1 cellular context compared by ENCODE assay signal in genomic region chr12:124862768-124863408, GRCh38.
TF ChIP-seq lines count a peak whose summit lies in the region.

No MANE protein-coding gene starts in this region.

TF ChIP-seq in HepG2, 621 proteins besides CTCF, POLR2A, EP300 and RAD21 (continued from another document and continues in another):
- TF ChIP-seq RFX3 (CRISPR knock-in tag; IDR thresholded peaks at IDR 0.05) = no peak
- no peak for TF ChIP-seq SYNCRIP (IDR thresholded peaks at IDR 0.05; ENCODE audit: insufficient read depth, low read depth, low read length)
- TF ChIP-seq SRSF9 (IDR thresholded peaks at IDR 0.05; ENCODE audit: borderline replicate concordance, insufficient read depth, low read depth, low read length, poor library complexity, severe bottlenecking) = no peak
- TF ChIP-seq TOPORS (CRISPR knock-in tag; IDR thresholded peaks at IDR 0.05) = no peak
- TF ChIP-seq ZNF724P (CRISPR knock-in tag; IDR thresholded peaks at IDR 0.05; ENCODE audit: borderline replicate concordance) = no peak
- TF ChIP-seq SP4 (CRISPR knock-in tag; IDR thresholded peaks at IDR 0.05) = no peak
- no peak for TF ChIP-seq BHLHE40 (IDR thresholded peaks at IDR 0.05; ENCODE audit: low read length)
- no peak for TF ChIP-seq ZNF562 (CRISPR knock-in tag; IDR thresholded peaks at IDR 0.05; ENCODE audit: borderline replicate concordance)
- TF ChIP-seq, protein P1, sequence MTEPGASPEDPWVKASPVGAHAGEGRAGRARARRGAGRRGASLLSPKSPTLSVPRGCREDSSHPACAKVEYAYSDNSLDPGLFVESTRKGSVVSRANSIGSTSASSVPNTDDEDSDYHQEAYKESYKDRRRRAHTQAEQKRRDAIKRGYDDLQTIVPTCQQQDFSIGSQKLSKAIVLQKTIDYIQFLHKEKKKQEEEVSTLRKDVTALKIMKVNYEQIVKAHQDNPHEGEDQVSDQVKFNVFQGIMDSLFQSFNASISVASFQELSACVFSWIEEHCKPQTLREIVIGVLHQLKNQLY (CRISPR knock-in tag; IDR thresholded peaks at IDR 0.05) = no peak
- no peak for TF ChIP-seq ZNF574 (CRISPR knock-in tag; IDR thresholded peaks at IDR 0.05)
- TF ChIP-seq TBX2 (CRISPR knock-in tag; IDR thresholded peaks at IDR 0.05; ENCODE audit: borderline replicate concordance) = no peak
- no peak for TF ChIP-seq AKNA (CRISPR knock-in tag; IDR thresholded peaks at IDR 0.05; ENCODE audit: borderline replicate concordance)
- TF ChIP-seq, protein P2, sequence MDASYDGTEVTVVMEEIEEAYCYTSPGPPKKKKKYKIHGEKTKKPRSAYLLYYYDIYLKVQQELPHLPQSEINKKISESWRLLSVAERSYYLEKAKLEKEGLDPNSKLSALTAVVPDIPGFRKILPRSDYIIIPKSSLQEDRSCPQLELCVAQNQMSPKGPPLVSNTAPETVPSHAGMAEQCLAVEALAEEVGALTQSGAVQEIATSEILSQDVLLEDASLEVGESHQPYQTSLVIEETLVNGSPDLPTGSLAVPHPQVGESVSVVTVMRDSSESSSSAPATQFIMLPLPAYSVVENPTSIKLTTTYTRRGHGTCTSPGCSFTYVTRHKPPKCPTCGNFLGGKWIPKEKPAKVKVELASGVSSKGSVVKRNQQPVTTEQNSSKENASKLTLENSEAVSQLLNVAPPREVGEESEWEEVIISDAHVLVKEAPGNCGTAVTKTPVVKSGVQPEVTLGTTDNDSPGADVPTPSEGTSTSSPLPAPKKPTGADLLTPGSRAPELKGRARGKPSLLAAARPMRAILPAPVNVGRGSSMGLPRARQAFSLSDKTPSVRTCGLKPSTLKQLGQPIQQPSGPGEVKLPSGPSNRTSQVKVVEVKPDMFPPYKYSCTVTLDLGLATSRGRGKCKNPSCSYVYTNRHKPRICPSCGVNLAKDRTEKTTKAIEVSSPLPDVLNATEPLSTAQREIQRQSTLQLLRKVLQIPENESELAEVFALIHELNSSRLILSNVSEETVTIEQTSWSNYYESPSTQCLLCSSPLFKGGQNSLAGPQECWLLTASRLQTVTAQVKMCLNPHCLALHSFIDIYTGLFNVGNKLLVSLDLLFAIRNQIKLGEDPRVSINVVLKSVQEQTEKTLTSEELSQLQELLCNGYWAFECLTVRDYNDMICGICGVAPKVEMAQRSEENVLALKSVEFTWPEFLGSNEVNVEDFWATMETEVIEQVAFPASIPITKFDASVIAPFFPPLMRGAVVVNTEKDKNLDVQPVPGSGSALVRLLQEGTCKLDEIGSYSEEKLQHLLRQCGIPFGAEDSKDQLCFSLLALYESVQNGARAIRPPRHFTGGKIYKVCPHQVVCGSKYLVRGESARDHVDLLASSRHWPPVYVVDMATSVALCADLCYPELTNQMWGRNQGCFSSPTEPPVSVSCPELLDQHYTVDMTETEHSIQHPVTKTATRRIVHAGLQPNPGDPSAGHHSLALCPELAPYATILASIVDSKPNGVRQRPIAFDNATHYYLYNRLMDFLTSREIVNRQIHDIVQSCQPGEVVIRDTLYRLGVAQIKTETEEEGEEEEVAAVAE (CRISPR knock-in tag; IDR thresholded peaks at IDR 0.05; ENCODE audit: borderline replicate concordance) = no peak
- TF ChIP-seq ZNF720 (CRISPR knock-in tag; IDR thresholded peaks at IDR 0.05) = no peak
- TF ChIP-seq HMGA1 (CRISPR knock-in tag; conservative IDR thresholded peaks at IDR 0.05) = no peak
- no peak for TF ChIP-seq HHEX (CRISPR knock-in tag; IDR thresholded peaks at IDR 0.05)
- TF ChIP-seq, protein P3, sequence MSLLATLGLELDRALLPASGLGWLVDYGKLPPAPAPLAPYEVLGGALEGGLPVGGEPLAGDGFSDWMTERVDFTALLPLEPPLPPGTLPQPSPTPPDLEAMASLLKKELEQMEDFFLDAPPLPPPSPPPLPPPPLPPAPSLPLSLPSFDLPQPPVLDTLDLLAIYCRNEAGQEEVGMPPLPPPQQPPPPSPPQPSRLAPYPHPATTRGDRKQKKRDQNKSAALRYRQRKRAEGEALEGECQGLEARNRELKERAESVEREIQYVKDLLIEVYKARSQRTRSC (CRISPR knock-in tag; IDR thresholded peaks at IDR 0.05; ENCODE audit: low read depth) = no peak
- 0 out of 2 replicates have a peak, but pooled peaks have one; percentile 4 for TF ChIP-seq KDM5B (CRISPR knock-in tag; IDR thresholded peaks at IDR 0.05; ENCODE audit: borderline replicate concordance)
- TF ChIP-seq, protein P4, sequence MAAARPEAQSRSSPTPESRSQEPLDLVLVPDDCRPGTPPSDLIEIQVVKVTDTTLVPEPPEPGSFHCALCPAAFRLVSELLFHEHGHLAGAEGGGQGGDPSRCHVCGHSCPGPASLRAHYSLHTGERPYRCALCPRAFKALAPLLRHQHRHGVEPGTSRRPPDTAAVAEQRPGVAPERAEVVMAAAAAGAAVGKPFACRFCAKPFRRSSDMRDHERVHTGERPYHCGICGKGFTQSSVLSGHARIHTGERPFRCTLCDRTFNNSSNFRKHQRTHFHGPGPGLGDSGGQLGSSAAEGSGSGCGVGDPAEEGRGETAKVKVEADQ (CRISPR knock-in tag; IDR thresholded peaks at IDR 0.05; ENCODE audit: borderline replicate concordance) = no peak
- TF ChIP-seq, protein P5, sequence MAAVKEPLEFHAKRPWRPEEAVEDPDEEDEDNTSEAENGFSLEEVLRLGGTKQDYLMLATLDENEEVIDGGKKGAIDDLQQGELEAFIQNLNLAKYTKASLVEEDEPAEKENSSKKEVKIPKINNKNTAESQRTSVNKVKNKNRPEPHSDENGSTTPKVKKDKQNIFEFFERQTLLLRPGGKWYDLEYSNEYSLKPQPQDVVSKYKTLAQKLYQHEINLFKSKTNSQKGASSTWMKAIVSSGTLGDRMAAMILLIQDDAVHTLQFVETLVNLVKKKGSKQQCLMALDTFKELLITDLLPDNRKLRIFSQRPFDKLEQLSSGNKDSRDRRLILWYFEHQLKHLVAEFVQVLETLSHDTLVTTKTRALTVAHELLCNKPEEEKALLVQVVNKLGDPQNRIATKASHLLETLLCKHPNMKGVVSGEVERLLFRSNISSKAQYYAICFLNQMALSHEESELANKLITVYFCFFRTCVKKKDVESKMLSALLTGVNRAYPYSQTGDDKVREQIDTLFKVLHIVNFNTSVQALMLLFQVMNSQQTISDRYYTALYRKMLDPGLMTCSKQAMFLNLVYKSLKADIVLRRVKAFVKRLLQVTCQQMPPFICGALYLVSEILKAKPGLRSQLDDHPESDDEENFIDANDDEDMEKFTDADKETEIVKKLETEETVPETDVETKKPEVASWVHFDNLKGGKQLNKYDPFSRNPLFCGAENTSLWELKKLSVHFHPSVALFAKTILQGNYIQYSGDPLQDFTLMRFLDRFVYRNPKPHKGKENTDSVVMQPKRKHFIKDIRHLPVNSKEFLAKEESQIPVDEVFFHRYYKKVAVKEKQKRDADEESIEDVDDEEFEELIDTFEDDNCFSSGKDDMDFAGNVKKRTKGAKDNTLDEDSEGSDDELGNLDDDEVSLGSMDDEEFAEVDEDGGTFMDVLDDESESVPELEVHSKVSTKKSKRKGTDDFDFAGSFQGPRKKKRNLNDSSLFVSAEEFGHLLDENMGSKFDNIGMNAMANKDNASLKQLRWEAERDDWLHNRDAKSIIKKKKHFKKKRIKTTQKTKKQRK (IDR thresholded peaks at IDR 0.05; ENCODE audit: low read length) = no peak
- TF ChIP-seq ZNF878 (CRISPR knock-in tag; IDR thresholded peaks at IDR 0.05) = no peak
- TF ChIP-seq MTF1 (CRISPR knock-in tag; IDR thresholded peaks at IDR 0.05) = no peak
- no peak for TF ChIP-seq ZNF761 (CRISPR knock-in tag; conservative IDR thresholded peaks at IDR 0.05)
- no peak for TF ChIP-seq ZNF556 (CRISPR knock-in tag; IDR thresholded peaks at IDR 0.05; ENCODE audit: borderline replicate concordance)
- no peak for TF ChIP-seq TMF1 (CRISPR knock-in tag; IDR thresholded peaks at IDR 0.05; ENCODE audit: low read depth)
- no peak for TF ChIP-seq SUZ12 (IDR thresholded peaks at IDR 0.05; ENCODE audit: low read depth, low read length)
- TF ChIP-seq ZNF407 (CRISPR knock-in tag; IDR thresholded peaks at IDR 0.05; ENCODE audit: not compliant biosample characterization) = no peak
